ENCODE assay signal across 28 cellular contexts in the genomic region with DNA sequence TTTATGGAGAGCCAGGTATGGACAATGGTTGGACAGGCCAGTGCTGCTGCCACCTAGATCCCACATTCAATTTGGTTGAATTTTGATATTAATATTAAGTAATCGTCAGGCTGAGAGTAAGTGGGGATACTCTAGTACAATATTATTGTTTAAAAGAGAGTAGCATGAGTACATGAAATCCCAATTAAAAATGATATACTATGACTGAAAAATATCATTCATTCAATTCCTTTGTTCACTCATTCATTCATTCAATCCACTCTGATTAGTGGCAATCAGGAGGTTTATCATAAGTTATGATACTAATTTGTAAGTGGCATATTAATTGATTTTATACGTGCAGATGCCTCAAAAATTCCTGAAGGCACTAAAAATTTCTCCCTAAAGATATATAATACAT.
"Had no signal": no experiment of that assay in that cellular context is flagged by ENCODE, and none has a peak within 500 bp of the region (broad histone marks: within the 10 kb centered on the region; RNA-seq: fewer than 3 reads in every experiment).

No MANE protein-coding gene starts in this region.

- H2AFZ ChIP-seq: neural progenitor cell, parathyroid adenoma had no signal

- H3K27ac ChIP-seq: neural progenitor cell, ovary, parathyroid adenoma, psoas muscle, right lobe of liver, sigmoid colon, skin epidermis, stomach, thoracic aorta, thyroid gland, tibial nerve, upper lobe of left lung, vagina had no signal

- H3K79me2 ChIP-seq: parathyroid adenoma had no signal

- ATAC-seq: natural killer cell; right cardiac atrium; right lobe of liver; stimulated activated effector memory CD8-positive, alpha-beta T cell treated with anti-CD3 and anti-CD28 coated beads, Interleukin-12 subunit alpha, Interleukin-12 subunit beta, amount 100 ng/mL, for 72 hours; stimulated activated naive B cell treated with anti-CD40 and anti-IgM and Interleukin-4, amounts not matched to agents 10 μg/mL and 1 μg/mL and 100 μg/mL, for 72 hours had no signal

- H3K4me2 ChIP-seq: neural progenitor cell had no signal

- H3K4me3 Mint-ChIP-seq: natural killer cell; nephron; neural progenitor cell; stimulated activated effector memory CD8-positive, alpha-beta T cell treated with anti-CD3 and anti-CD28 coated beads, Interleukin-12 subunit alpha, Interleukin-12 subunit beta, amount 100 ng/mL, for 72 hours; stimulated activated naive B cell treated with anti-CD40 and anti-IgM and Interleukin-4, amounts not matched to agents 10 μg/mL and 1 μg/mL and 100 μg/mL, for 72 hours; stimulated activated naive CD8-positive, alpha-beta T cell treated with anti-CD3 and anti-CD28 coated beads, Interleukin-15, Interleukin-2, amounts not matched to agents 100 ng/mL and 50 ng/mL, for 24 hours had no signal

- H3K4me1 Mint-ChIP-seq: stimulated activated effector memory CD8-positive, alpha-beta T cell treated with anti-CD3 and anti-CD28 coated beads, Interleukin-12 subunit alpha, Interleukin-12 subunit beta, amount 100 ng/mL, for 72 hours; stimulated activated naive B cell treated with anti-CD40 and anti-IgM and Interleukin-4, amounts not matched to agents 10 μg/mL and 1 μg/mL and 100 μg/mL, for 72 hours had no signal

- H3K4me3 ChIP-seq: neural progenitor cell, ovary, psoas muscle, right lobe of liver, sigmoid colon, skin epidermis, stomach, thoracic aorta, thyroid gland, tibial nerve, upper lobe of left lung, vagina had no signal

- H3K36me3 Mint-ChIP-seq: natural killer cell; neural progenitor cell; stimulated activated effector memory CD8-positive, alpha-beta T cell treated with anti-CD3 and anti-CD28 coated beads, Interleukin-12 subunit alpha, Interleukin-12 subunit beta, amount 100 ng/mL, for 72 hours; stimulated activated naive B cell treated with anti-CD40 and anti-IgM and Interleukin-4, amounts not matched to agents 10 μg/mL and 1 μg/mL and 100 μg/mL, for 72 hours had no signal

- H3K36me3 ChIP-seq: neural progenitor cell, ovary, right lobe of liver, sigmoid colon, stomach, thoracic aorta, thyroid gland, tibial nerve, upper lobe of left lung, vagina had no signal

- H3K9ac ChIP-seq: neural progenitor cell, parathyroid adenoma had no signal

- H3K27me3 Mint-ChIP-seq: progenitor cell of endocrine pancreas; stimulated activated naive B cell treated with anti-CD40 and anti-IgM and Interleukin-4, amounts not matched to agents 10 μg/mL and 1 μg/mL and 100 μg/mL, for 72 hours had no signal

- H3K27ac Mint-ChIP-seq: natural killer cell; nephron; neural progenitor cell; progenitor cell of endocrine pancreas; stimulated activated effector memory CD8-positive, alpha-beta T cell treated with anti-CD3 and anti-CD28 coated beads, Interleukin-12 subunit alpha, Interleukin-12 subunit beta, amount 100 ng/mL, for 72 hours; stimulated activated naive B cell treated with anti-CD40 and anti-IgM and Interleukin-4, amounts not matched to agents 10 μg/mL and 1 μg/mL and 100 μg/mL, for 72 hours; stimulated activated naive CD8-positive, alpha-beta T cell treated with anti-CD3 and anti-CD28 coated beads, Interleukin-15, Interleukin-2, amounts not matched to agents 100 ng/mL and 50 ng/mL, for 24 hours had no signal

- H3K27me3 ChIP-seq: neural progenitor cell, ovary, right lobe of liver, sigmoid colon, stomach, thyroid gland, tibial nerve, upper lobe of left lung, vagina had no signal

- H3K9me3 Mint-ChIP-seq: neural progenitor cell had no signal

- H3K4me1 ChIP-seq: neural progenitor cell, parathyroid adenoma, psoas muscle, right lobe of liver, sigmoid colon, stomach, thyroid gland, tibial nerve, upper lobe of left lung, vagina had no signal

- H3K9me3 ChIP-seq: ovary, psoas muscle, right lobe of liver, sigmoid colon, stomach, thoracic aorta, thyroid gland, tibial nerve, upper lobe of left lung, vagina had no signal

- DNase-seq: natural killer cell; occipital lobe; ovary; posterior cingulate gyrus; psoas muscle; right cardiac atrium; right lobe of liver; sigmoid colon; stimulated activated CD4-positive, alpha-beta T cell treated with anti-CD3 and anti-CD28 coated beads, Interleukin-15, amount 100 ng/mL, for 24 hours; stimulated activated CD4-positive, alpha-beta T cell treated with anti-CD3 and anti-CD28 coated beads, Interleukin-2, amount 100 ng/mL, for 24 hours; stimulated activated CD4-positive, alpha-beta T cell treated with anti-CD3 and anti-CD28 coated beads, Interleukin-2, amount 100 ng/mL, for 48 hours; stimulated activated CD4-positive, alpha-beta T cell treated with anti-CD3 and anti-CD28 coated beads, Interleukin-4, amount 100 ng/mL, for 24 hours; stimulated activated naive B cell treated with anti-CD40 and anti-IgM and Interleukin-4, amounts not matched to agents 10 μg/mL and 1 μg/mL and 100 μg/mL, for 72 hours; stimulated activated naive CD4-positive, alpha-beta T cell treated with Interleukin-2 at 50 U/mL for 16 hours; stomach; thyroid gland; trophoblast cell; upper lobe of left lung had no signal
